In the genomic region with DNA sequence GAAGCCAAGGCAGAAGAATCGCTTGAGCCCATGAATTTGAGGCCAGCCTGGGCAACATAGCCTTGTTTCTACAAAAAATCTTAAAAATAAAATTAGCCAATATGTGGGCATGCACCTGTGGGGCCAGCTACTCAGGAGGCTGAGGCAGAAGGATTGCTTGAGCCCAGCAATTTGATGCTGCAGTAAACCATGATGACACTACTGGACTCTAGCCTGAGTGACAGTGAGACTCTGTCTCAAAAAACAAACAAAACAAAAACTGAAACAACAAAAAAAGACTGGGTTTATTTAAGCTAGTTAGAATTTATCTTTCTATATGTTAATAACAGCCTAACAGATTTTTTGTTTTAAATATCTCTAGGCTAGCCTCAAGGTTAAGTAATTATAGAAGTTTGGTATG, we compare ENCODE assay signal across 13 cellular contexts. TPM values are rescaled to one million over a fixed set of nuclear protein-coding genes. Genes with fewer than 3 reads are reported as not detected.
DNase-seq lines count a peak whose midpoint lies in the region; ATAC-seq and TF ChIP-seq lines count a peak whose summit lies in the region.
"Had no signal": no experiment of that assay in that cellular context is flagged by ENCODE, and none has a peak within 500 bp of the region (broad histone marks: within the 10 kb centered on the region; RNA-seq: fewer than 3 reads in every experiment).

No MANE protein-coding gene starts in this region.

- H3K27me3 ChIP-seq in CD8-positive, alpha-beta memory T cell (ENCODE audit: insufficient read depth, low read length, poor library complexity, severe bottlenecking): no peaks in the 10 kb centered on the region
- no peaks in the 10 kb centered on the region for H3K27me3 ChIP-seq in right lobe of liver
- H3K27me3 ChIP-seq: BLaER1 treated with 17β-estradiol and CSF1 and Interleukin-3, amounts not matched to agents 10 nM and 100 nM had no signal

- intact Hi-C loops in right lobe of liver (cut with DNase I) (no loop called here), Right ventricle myocardium inferior (cut with DNase I) (no loop called here)

- no peaks in the 10 kb centered on the region for H3K9me3 Mint-ChIP-seq in CD8-positive, alpha-beta memory T cell
- no peaks in the 10 kb centered on the region for H3K9me3 Mint-ChIP-seq in central memory CD8-positive, alpha-beta T cell
- H3K9me3 Mint-ChIP-seq: CD4-positive, CD25-positive, alpha-beta regulatory T cell; H9 had no signal

- ATAC-seq in GM21723 (IDR thresholded peaks at IDR 0.05; ENCODE audit: unreplicated experiment) (peak; percentile 49), right lobe of liver (peak; percentile 33 to 68 (median 48)), Right ventricle myocardium inferior (no peak), HG02884 (IDR thresholded peaks at IDR 0.05; ENCODE audit: unreplicated experiment) (no peak)
- no peak for ATAC-seq in central memory CD8-positive, alpha-beta T cell (replicated peaks; ENCODE audit: extremely low read depth, poor library complexity, severe bottlenecking)

- POLR2A ChIA-PET in CD8-positive, alpha-beta memory T cell (lab: Charles Lee): no interaction called here

- H3K36me3 Mint-ChIP-seq in CD8-positive, alpha-beta memory T cell: peaks cover 0 to 6% (median 5%) of the 10 kb centered on the region in 3 donors
- peaks cover 5% of the 10 kb centered on the region for H3K36me3 Mint-ChIP-seq in central memory CD8-positive, alpha-beta T cell (ENCODE audit: insufficient read depth)

- 92% methylated on average over 1 of the region's 1 CpG for WGBS in right lobe of liver (ENCODE audit: insufficient coverage, low coverage, low lambda C conversion rate, missing lambda C conversion rate)

- H3K27ac ChIP-seq in CD8-positive, alpha-beta memory T cell (ENCODE audit: low read depth, low read length): no peak overlapping the region
- no peak overlapping the region for H3K27ac ChIP-seq in right lobe of liver
- H3K27ac ChIP-seq: BLaER1 treated with 17β-estradiol and CSF1 and Interleukin-3, amounts not matched to agents 10 nM and 100 nM had no signal

- peaks cover 11 to 20% (median 16%) of the 10 kb centered on the region in 3 donors for H3K4me1 Mint-ChIP-seq in CD8-positive, alpha-beta memory T cell
- peaks cover 11% of the 10 kb centered on the region for H3K4me1 Mint-ChIP-seq in central memory CD8-positive, alpha-beta T cell
- H3K4me1 Mint-ChIP-seq: B cell had no signal

- CTCF ChIA-PET in CD8-positive, alpha-beta memory T cell (lab: Charles Lee): no interaction called here

- peak overlapping the region; percentile 27 to 87 (median 54) for H3K27ac Mint-ChIP-seq in CD8-positive, alpha-beta memory T cell
- H3K27ac Mint-ChIP-seq in central memory CD8-positive, alpha-beta T cell (ENCODE audit: low read depth): peak overlapping the region; percentile 74
- H3K27ac Mint-ChIP-seq: B cell; CD4-positive, CD25-positive, alpha-beta regulatory T cell had no signal

- H3K4me3 ChIP-seq in CD8-positive, alpha-beta memory T cell (ENCODE audit: low read length): no peak overlapping the region
- H3K4me3 ChIP-seq in right lobe of liver: no peak overlapping the region
- H3K4me3 ChIP-seq: BLaER1 treated with 17β-estradiol and CSF1 and Interleukin-3, amounts not matched to agents 10 nM and 100 nM; K562 had no signal

- no peak overlapping the region for H3K4me3 Mint-ChIP-seq in CD8-positive, alpha-beta memory T cell
- H3K4me3 Mint-ChIP-seq in central memory CD8-positive, alpha-beta T cell: no peak overlapping the region
- H3K4me3 Mint-ChIP-seq: B cell; CD4-positive, CD25-positive, alpha-beta regulatory T cell; H9 had no signal

- no peaks in the 10 kb centered on the region for H3K36me3 ChIP-seq in CD8-positive, alpha-beta memory T cell (ENCODE audit: insufficient read depth, low read length)
- H3K36me3 ChIP-seq in right lobe of liver: no peaks in the 10 kb centered on the region

- H3K4me1 ChIP-seq in CD8-positive, alpha-beta memory T cell (ENCODE audit: insufficient read depth, low read length): peaks cover 5% of the 10 kb centered on the region
- H3K4me1 ChIP-seq in right lobe of liver: no peaks in the 10 kb centered on the region
- H3K4me1 ChIP-seq: Caco-2 had no signal

- TF ChIP-seq POLR2A in right lobe of liver (IDR thresholded peaks at IDR 0.05): no peak

- no peak for TF ChIP-seq CTCF in right lobe of liver (IDR thresholded peaks at IDR 0.05)

- no peaks in the 10 kb centered on the region for H3K9me3 ChIP-seq in CD8-positive, alpha-beta memory T cell (ENCODE audit: low read length)
- no peaks in the 10 kb centered on the region for H3K9me3 ChIP-seq in right lobe of liver
- H3K9me3 ChIP-seq: BLaER1 treated with 17β-estradiol and CSF1 and Interleukin-3, amounts not matched to agents 10 nM and 100 nM; Caco-2 had no signal

- no peak for DNase-seq in CD8-positive, alpha-beta memory T cell
- DNase-seq in central memory CD8-positive, alpha-beta T cell (ENCODE audit: low spot score in 2 of 2): no peak
- DNase-seq in right lobe of liver (no peak), Right ventricle myocardium inferior (ENCODE audit: missing footprints) (no peak)
- DNase-seq in activated naive CD4-positive, alpha-beta T cell treated with Interleukin-2 at 50 U/mL for 16 hours: no peak
- DNase-seq: Caco-2; CD4-positive, CD25-positive, alpha-beta regulatory T cell; H9 had no signal

- H3K27me3 Mint-ChIP-seq in CD8-positive, alpha-beta memory T cell: no peaks in the 10 kb centered on the region
- no peaks in the 10 kb centered on the region for H3K27me3 Mint-ChIP-seq in central memory CD8-positive, alpha-beta T cell
- H3K27me3 Mint-ChIP-seq: B cell; CD4-positive, CD25-positive, alpha-beta regulatory T cell had no signal

RNA-seq across cellular contexts. Expression of a gene that starts 57.4 kb away (rescaled TPM):
- total RNA-seq in CD8-positive, alpha-beta memory T cell: 10 to 100 TPM; 16.6 to 17.0 TPM
- 14.1 TPM for polyA plus RNA-seq in CD8-positive, alpha-beta memory T cell
- 10 to 100 TPM; 15.5 to 29.8 (median 23.8) TPM for total RNA-seq in right lobe of liver
- total RNA-seq in Right ventricle myocardium inferior: 9.5 TPM

Comparison
In these comparisons a context has a peak if more than half of its experiments do, and no peak if none do; other contexts are left out.
1. ATAC-seq: peak in GM21723 (single experiment) and right lobe of liver (4 of 4); none in central memory CD8-positive, alpha-beta T cell (single experiment), Right ventricle myocardium inferior (single experiment) and HG02884 (single experiment).